In the genomic region with DNA sequence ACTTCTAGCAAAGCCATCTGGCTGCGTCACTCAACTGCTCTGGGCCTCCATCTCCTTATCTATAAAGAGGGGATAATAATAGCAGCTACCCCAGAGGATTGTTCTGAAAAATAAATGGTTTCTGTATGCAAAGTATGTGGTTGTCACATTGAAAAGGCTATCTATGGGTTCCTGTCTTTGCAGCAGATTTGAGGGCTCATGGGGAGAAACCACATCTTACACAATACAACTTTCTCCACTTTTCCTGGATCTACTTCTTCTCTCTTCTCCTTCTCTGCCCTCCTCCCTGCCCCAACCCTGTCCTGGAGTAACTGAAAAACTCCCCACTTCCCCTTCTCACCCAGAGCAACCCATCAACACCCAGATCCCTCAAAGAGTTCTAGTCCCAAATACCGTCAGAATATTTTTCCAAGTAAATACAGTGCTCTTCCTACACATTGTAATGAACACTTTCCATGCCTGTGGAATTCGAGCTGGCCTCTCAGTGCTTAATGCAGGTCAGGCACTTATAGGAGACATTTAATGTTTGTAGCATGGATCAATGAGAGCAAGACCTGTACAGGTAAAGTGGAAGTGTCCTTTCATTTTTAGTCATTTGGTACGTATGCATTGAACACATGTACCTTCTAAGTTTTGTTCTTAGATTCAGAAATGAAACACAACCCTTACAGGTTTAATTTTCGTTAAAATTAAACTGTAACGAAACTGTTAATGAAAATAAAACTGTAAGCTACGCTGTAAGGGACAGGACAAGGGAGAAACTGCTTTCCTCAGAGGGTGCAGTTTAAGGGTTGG, we compare ENCODE assay signal across 11 cellular contexts.
A peak's percentile ranks its signal among the peaks of the same experiment; 100 is the strongest.
DNase-seq lines count a peak whose midpoint lies in the region; ATAC-seq and TF ChIP-seq lines count a peak whose summit lies in the region.
"Had no signal": no experiment of that assay in that cellular context is flagged by ENCODE, and none has a peak within 500 bp of the region (broad histone marks: within the 10 kb centered on the region; RNA-seq: fewer than 3 reads in every experiment).

No MANE protein-coding gene starts in this region.

- H3K36me3 ChIP-seq in GM06990 (ENCODE audit: control insufficient read depth, insufficient read depth, low read length) (no peaks in the 10 kb centered on the region), WERI-Rb-1 (no peaks in the 10 kb centered on the region)

- no peak overlapping the region for H3K27ac ChIP-seq in WERI-Rb-1
- H3K27ac ChIP-seq: hepatocyte had no signal

- H3K4me3 ChIP-seq in GM06990 (replicated peaks; ENCODE audit: low read depth, low read length), result peak overlapping the region; percentile 36
- H3K4me3 ChIP-seq in WERI-Rb-1 (ENCODE audit: low read depth, low read length), result no peak overlapping the region
- H3K4me3 ChIP-seq: hepatocyte had no signal

- DNase-seq in GM06990 (ENCODE audit: extremely low read depth, insufficient read length) (peak; percentile 21), UCSD-AML1 (lab: John Stamatoyannopoulos, UW; ENCODE audit: unreplicated experiment) (peak; percentile 32), WERI-Rb-1 (no peak), NCI-H226 (no peak), T1000 (lab: John Stamatoyannopoulos, UW) (no peak), left colon (no peak)
- DNase-seq: activated gamma-delta T cell, NCI-H446 had no signal

- no peaks in the 10 kb centered on the region for H3K27me3 ChIP-seq in GM06990 (replicated peaks; ENCODE audit: control insufficient read depth, insufficient read depth, low read length)
- H3K27me3 ChIP-seq in WERI-Rb-1 (ENCODE audit: insufficient read depth, low read depth, severe bottlenecking), result no peaks in the 10 kb centered on the region
- H3K27me3 ChIP-seq: hepatocyte had no signal

- no peak for TF ChIP-seq CTCF in GM06990 (IDR thresholded peaks at IDR 0.05; ENCODE audit: insufficient read depth, low read length, poor library complexity, severe bottlenecking)
- TF ChIP-seq CTCF in WERI-Rb-1 (IDR thresholded peaks at IDR 0.05; ENCODE audit: low read depth, low read length), result no peak

- ATAC-seq in GM19438 (IDR thresholded peaks at IDR 0.05; ENCODE audit: low read depth, unreplicated experiment) (peak; percentile 82), HG03135 (IDR thresholded peaks at IDR 0.05; ENCODE audit: unreplicated experiment) (peak; percentile 86), left colon (no peak)

- peaks cover 4% of the 10 kb centered on the region for H3K9me3 ChIP-seq in WERI-Rb-1 (ENCODE audit: severe bottlenecking)

- intact Hi-C loops in left colon (cut with DNase I, micrococcal nuclease), result no loop called here

Comparison
In these comparisons a context has a peak if more than half of its experiments do, and no peak if none do; other contexts are left out.
1. DNase-seq: peak in GM06990 (single experiment) and UCSD-AML1 (single experiment); none in WERI-Rb-1 (single experiment), NCI-H226 (single experiment), T1000 (single experiment) and left colon (0 of 2).